ENCODE assay signal across 12 cellular contexts in genomic region chr2:19851116-19851515, GRCh38. TPM values are rescaled to one million over a fixed set of nuclear protein-coding genes. Genes with fewer than 3 reads are reported as not detected.
A peak's percentile ranks its signal among the peaks of the same experiment; 100 is the strongest.
DNase-seq lines count a peak whose midpoint lies in the region; ATAC-seq and TF ChIP-seq lines count a peak whose summit lies in the region.
"Had no signal": no experiment of that assay in that cellular context is flagged by ENCODE, and none has a peak within 500 bp of the region (broad histone marks: within the 10 kb centered on the region; RNA-seq: fewer than 3 reads in every experiment).

No MANE protein-coding gene starts in this region.

- H3K9me3 Mint-ChIP-seq in osteocyte (ENCODE audit: unreplicated experiment): no peaks in the 10 kb centered on the region
- no peaks in the 10 kb centered on the region for H3K9me3 Mint-ChIP-seq in activated CD4-positive, alpha-beta T cell treated with anti-CD3 and anti-CD28 coated beads, Interleukin-2, amount 10 ng/mL, durations not matched to agents 7 days and 5 days

- no peak overlapping the region for H3K4me3 ChIP-seq in GM12864 (ENCODE audit: low read depth, low read length)
- H3K4me3 ChIP-seq in LNCaP clone FGC (ENCODE audit: low read depth, low read length): no peak overlapping the region

- DNase-seq in GM12864 (ENCODE audit: low read depth) (no peak), LNCaP clone FGC (ENCODE audit: low read depth) (no peak), dermis blood vessel endothelial cell (peak; percentile 16), osteocyte (ENCODE audit: extremely low spot score, unreplicated experiment) (peak; percentile 71)
- no peak for DNase-seq in activated CD4-positive, alpha-beta T cell treated with anti-CD3 and anti-CD28 coated beads for 48 hours
- DNase-seq in activated CD4-positive, alpha-beta T cell treated with anti-CD3 and anti-CD28 coated beads, Interleukin-2, amount 10 ng/mL, durations not matched to agents 7 days and 5 days: no peak
- DNase-seq: aorta; DMS 273 treated with DMSO at 0.1 percent for 48 hours; naive thymus-derived CD8-positive, alpha-beta T cell; NCI-H1436 treated with DMSO at 0.1 percent for 48 hours; stimulated activated CD4-positive, alpha-beta T cell treated with anti-CD3 and anti-CD28 coated beads, Interleukin-12 subunit alpha, Interleukin-12 subunit beta, amount 100 ng/mL, for 4 hours had no signal

- no peaks in the 10 kb centered on the region for H3K4me1 Mint-ChIP-seq in osteocyte (ENCODE audit: unreplicated experiment)
- H3K4me1 Mint-ChIP-seq in activated CD4-positive, alpha-beta T cell treated with anti-CD3 and anti-CD28 coated beads, Interleukin-2, amount 10 ng/mL, durations not matched to agents 7 days and 5 days: no peaks in the 10 kb centered on the region
- H3K4me1 Mint-ChIP-seq: naive thymus-derived CD8-positive, alpha-beta T cell had no signal

- no peaks in the 10 kb centered on the region for H3K27me3 Mint-ChIP-seq in osteocyte (ENCODE audit: unreplicated experiment)
- H3K27me3 Mint-ChIP-seq in activated CD4-positive, alpha-beta T cell treated with anti-CD3 and anti-CD28 coated beads, Interleukin-2, amount 10 ng/mL, durations not matched to agents 7 days and 5 days: no peaks in the 10 kb centered on the region

- H3K4me3 Mint-ChIP-seq in osteocyte (ENCODE audit: unreplicated experiment): no peak overlapping the region
- no peak overlapping the region for H3K4me3 Mint-ChIP-seq in activated CD4-positive, alpha-beta T cell treated with anti-CD3 and anti-CD28 coated beads, Interleukin-2, amount 10 ng/mL, durations not matched to agents 7 days and 5 days
- H3K4me3 Mint-ChIP-seq: naive thymus-derived CD8-positive, alpha-beta T cell had no signal

- CTCF ChIA-PET in activated CD4-positive, alpha-beta T cell treated with anti-CD3 and anti-CD28 coated beads, Interleukin-2, amount 10 ng/mL, durations not matched to agents 7 days and 5 days (lab: Charles Lee): no interaction called here

- H3K36me3 Mint-ChIP-seq in osteocyte (ENCODE audit: unreplicated experiment): no peaks in the 10 kb centered on the region
- H3K36me3 Mint-ChIP-seq in activated CD4-positive, alpha-beta T cell treated with anti-CD3 and anti-CD28 coated beads, Interleukin-2, amount 10 ng/mL, durations not matched to agents 7 days and 5 days (ENCODE audit: low read depth): no peaks in the 10 kb centered on the region
- H3K36me3 Mint-ChIP-seq: naive thymus-derived CD8-positive, alpha-beta T cell had no signal

- POLR2A ChIA-PET in activated CD4-positive, alpha-beta T cell treated with anti-CD3 and anti-CD28 coated beads, Interleukin-2, amount 10 ng/mL, durations not matched to agents 7 days and 5 days (lab: Charles Lee): no interaction called here

- no peak overlapping the region for H3K27ac Mint-ChIP-seq in osteocyte (ENCODE audit: unreplicated experiment)
- no peak overlapping the region for H3K27ac Mint-ChIP-seq in activated CD4-positive, alpha-beta T cell treated with anti-CD3 and anti-CD28 coated beads, Interleukin-2, amount 10 ng/mL, durations not matched to agents 7 days and 5 days

- peak; percentile 12 for TF ChIP-seq CTCF in GM12864 (IDR thresholded peaks at IDR 0.05; ENCODE audit: low read depth, low read length, missing control alignments)
- peak; percentile 23; the same call in 1 of the 2 replicates for TF ChIP-seq CTCF in LNCaP clone FGC (IDR thresholded peaks at IDR 0.05; ENCODE audit: control insufficient read depth, extremely low read depth, insufficient read depth)
- peak; percentile 29 for TF ChIP-seq CTCF in osteocyte (IDR thresholded peaks at IDR 0.05)

- ATAC-seq in HG02798 (IDR thresholded peaks at IDR 0.05; ENCODE audit: poor library complexity, unreplicated experiment): no peak
- ATAC-seq: naive thymus-derived CD8-positive, alpha-beta T cell had no signal

RNA-seq across cellular contexts. Expression of gene TTC32, which starts 50.7 kb away (rescaled TPM):
- total RNA-seq in dermis blood vessel endothelial cell (8.1 and 9.4 TPM in 2 replicates), osteocyte (13.1 and 16.1 TPM in 2 replicates)
- total RNA-seq in activated CD4-positive, alpha-beta T cell treated with anti-CD3 and anti-CD28 coated beads, Interleukin-2, amount 10 ng/mL, durations not matched to agents 7 days and 5 days: 10 to 100 TPM; 24.8 to 24.9 TPM

Comparison
In these comparisons a context has a peak if more than half of its experiments do, and no peak if none do; other contexts are left out.
1. DNase-seq: peak in dermis blood vessel endothelial cell (single experiment) and osteocyte (single experiment); none in GM12864 (single experiment), LNCaP clone FGC (single experiment), activated CD4-positive, alpha-beta T cell treated with anti-CD3 and anti-CD28 coated beads for 48 hours (single experiment) and activated CD4-positive, alpha-beta T cell treated with anti-CD3 and anti-CD28 coated beads, Interleukin-2, amount 10 ng/mL, durations not matched to agents 7 days and 5 days (single experiment).
2. Peak in every context shown above with its lines, with median percentiles within 50 percentile points of each other: CTCF ChIP-seq.